1 cellular context compared by ENCODE assay signal in the genomic region with DNA sequence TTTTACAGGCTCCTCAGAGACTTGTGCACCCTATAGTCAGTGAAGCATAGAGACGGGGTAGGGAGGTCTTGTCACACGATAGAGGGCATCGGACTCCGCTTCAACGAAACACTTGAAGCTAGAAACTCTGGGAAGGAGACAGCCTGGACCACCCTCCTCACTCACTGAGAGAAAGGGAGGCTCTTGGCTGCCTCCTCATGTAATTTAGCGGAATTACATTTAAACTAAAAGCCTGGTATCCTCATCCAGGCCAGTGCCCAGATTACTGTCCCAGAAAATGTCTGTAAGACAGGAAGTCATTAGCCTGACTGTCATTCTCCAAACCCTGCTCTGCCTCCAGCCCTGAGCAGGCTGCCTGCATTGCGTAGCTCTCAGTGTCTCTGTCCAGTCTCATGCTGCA.
TF ChIP-seq lines count a peak whose summit lies in the region.

No MANE protein-coding gene starts in this region.

TF ChIP-seq in HCT116, 20 proteins besides CTCF, POLR2A, EP300 and RAD21 (continued from another document):
- TF ChIP-seq, protein P1, sequence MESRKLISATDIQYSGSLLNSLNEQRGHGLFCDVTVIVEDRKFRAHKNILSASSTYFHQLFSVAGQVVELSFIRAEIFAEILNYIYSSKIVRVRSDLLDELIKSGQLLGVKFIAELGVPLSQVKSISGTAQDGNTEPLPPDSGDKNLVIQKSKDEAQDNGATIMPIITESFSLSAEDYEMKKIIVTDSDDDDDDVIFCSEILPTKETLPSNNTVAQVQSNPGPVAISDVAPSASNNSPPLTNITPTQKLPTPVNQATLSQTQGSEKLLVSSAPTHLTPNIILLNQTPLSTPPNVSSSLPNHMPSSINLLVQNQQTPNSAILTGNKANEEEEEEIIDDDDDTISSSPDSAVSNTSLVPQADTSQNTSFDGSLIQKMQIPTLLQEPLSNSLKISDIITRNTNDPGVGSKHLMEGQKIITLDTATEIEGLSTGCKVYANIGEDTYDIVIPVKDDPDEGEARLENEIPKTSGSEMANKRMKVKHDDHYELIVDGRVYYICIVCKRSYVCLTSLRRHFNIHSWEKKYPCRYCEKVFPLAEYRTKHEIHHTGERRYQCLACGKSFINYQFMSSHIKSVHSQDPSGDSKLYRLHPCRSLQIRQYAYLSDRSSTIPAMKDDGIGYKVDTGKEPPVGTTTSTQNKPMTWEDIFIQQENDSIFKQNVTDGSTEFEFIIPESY (IDR thresholded peaks at IDR 0.05; ENCODE audit: extremely low read depth, insufficient replicate concordance, low read length), result no peak
- TF ChIP-seq EZH2 (IDR thresholded peaks at IDR 0.05) (no peak), ELF1 (IDR thresholded peaks at IDR 0.05; ENCODE audit: borderline replicate concordance, low read depth) (no peak), YY1 (IDR thresholded peaks at IDR 0.05; ENCODE audit: extremely low read depth, insufficient replicate concordance, low read depth, low read length) (no peak), POLR2AphosphoS5 (IDR thresholded peaks at IDR 0.05; ENCODE audit: low read depth, low read length) (no peak), JUND (IDR thresholded peaks at IDR 0.05) (no peak), FOSL1 (IDR thresholded peaks at IDR 0.05; ENCODE audit: low read depth) (no peak), REST (IDR thresholded peaks at IDR 0.05; ENCODE audit: low read depth) (no peak), EZH2phosphoT487 (IDR thresholded peaks at IDR 0.05; ENCODE audit: borderline replicate concordance) (no peak), EGR1 (IDR thresholded peaks at IDR 0.05; ENCODE audit: low read depth) (no peak)
- TF ChIP-seq, protein P2, sequence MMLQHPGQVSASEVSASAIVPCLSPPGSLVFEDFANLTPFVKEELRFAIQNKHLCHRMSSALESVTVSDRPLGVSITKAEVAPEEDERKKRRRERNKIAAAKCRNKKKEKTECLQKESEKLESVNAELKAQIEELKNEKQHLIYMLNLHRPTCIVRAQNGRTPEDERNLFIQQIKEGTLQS (IDR thresholded peaks at IDR 0.05), result no peak
